24 cellular contexts compared by ENCODE assay signal in genomic region chr2:112024246-112024645, GRCh38.
"Had no signal": no experiment of that assay in that cellular context is flagged by ENCODE, and none has a peak within 500 bp of the region (broad histone marks: within the 10 kb centered on the region; RNA-seq: fewer than 3 reads in every experiment).

No MANE protein-coding gene starts in this region.

- H3K79me2 ChIP-seq: hepatocyte had no signal

- H3K9me3 Mint-ChIP-seq: activated CD4-positive, alpha-beta memory T cell treated with anti-CD3 and anti-CD28 coated beads for 36 hours; activated naive CD4-positive, alpha-beta T cell treated with anti-CD3 and anti-CD28 coated beads for 36 hours; activated naive CD8-positive, alpha-beta T cell treated with anti-CD3 and anti-CD28 coated beads, Interleukin-2, amount 10 ng/mL, durations not matched to agents 7 days and 5 days; natural killer cell treated with Interleukin-12 subunit alpha and Interleukin-12 subunit beta and Interleukin-15 and Interleukin-18, amount 100 ng/mL, for 72 hours; stimulated activated naive B cell treated with anti-CD40 and anti-IgM and Interleukin-4, amounts not matched to agents 10 μg/mL and 1 μg/mL and 100 μg/mL, for 72 hours had no signal

- H3K4me3 ChIP-seq: colonic mucosa, hepatocyte, left ventricle myocardium inferior, ovary, sigmoid colon, smooth muscle cell, thoracic aorta had no signal

- ATAC-seq: esophagus mucosa; stimulated activated naive B cell treated with anti-CD40 and anti-IgM and Interleukin-4, amounts not matched to agents 10 μg/mL and 1 μg/mL and 100 μg/mL, for 72 hours had no signal

- H3K4me1 ChIP-seq: colonic mucosa, left ventricle myocardium inferior, sigmoid colon had no signal

- H3K4me2 ChIP-seq: hepatocyte, smooth muscle cell had no signal

- H3K27ac ChIP-seq: colonic mucosa, hepatocyte, left ventricle myocardium inferior, ovary, sigmoid colon, thoracic aorta had no signal

- H3K36me3 Mint-ChIP-seq: activated CD4-positive, alpha-beta memory T cell treated with anti-CD3 and anti-CD28 coated beads for 36 hours; activated naive CD8-positive, alpha-beta T cell treated with anti-CD3 and anti-CD28 coated beads, Interleukin-2, amount 10 ng/mL, durations not matched to agents 7 days and 5 days; immature natural killer cell; natural killer cell treated with Interleukin-12 subunit alpha and Interleukin-12 subunit beta and Interleukin-15 and Interleukin-18, amount 100 ng/mL, for 72 hours; stimulated activated naive B cell treated with anti-CD40 and anti-IgM and Interleukin-4, amounts not matched to agents 10 μg/mL and 1 μg/mL and 100 μg/mL, for 72 hours had no signal

- H3K36me3 ChIP-seq: colonic mucosa, ovary had no signal

- H3K27me3 ChIP-seq: colonic mucosa, hepatocyte, ovary, sigmoid colon had no signal

- H3K27ac Mint-ChIP-seq: activated CD4-positive, alpha-beta memory T cell treated with anti-CD3 and anti-CD28 coated beads for 36 hours; activated naive CD4-positive, alpha-beta T cell treated with anti-CD3 and anti-CD28 coated beads for 36 hours; activated naive CD8-positive, alpha-beta T cell treated with anti-CD3 and anti-CD28 coated beads, Interleukin-2, amount 10 ng/mL, durations not matched to agents 7 days and 5 days; immature natural killer cell; natural killer cell treated with Interleukin-12 subunit alpha and Interleukin-12 subunit beta and Interleukin-15 and Interleukin-18, amount 100 ng/mL, for 72 hours; stimulated activated naive B cell treated with anti-CD40 and anti-IgM and Interleukin-4, amounts not matched to agents 10 μg/mL and 1 μg/mL and 100 μg/mL, for 72 hours; type B pancreatic cell had no signal

- H3K9me3 ChIP-seq: colonic mucosa, left ventricle myocardium inferior, ovary, sigmoid colon, thoracic aorta had no signal

- H3K4me3 Mint-ChIP-seq: activated CD4-positive, alpha-beta memory T cell treated with anti-CD3 and anti-CD28 coated beads for 36 hours; activated naive CD4-positive, alpha-beta T cell treated with anti-CD3 and anti-CD28 coated beads for 36 hours; activated naive CD8-positive, alpha-beta T cell treated with anti-CD3 and anti-CD28 coated beads, Interleukin-2, amount 10 ng/mL, durations not matched to agents 7 days and 5 days; immature natural killer cell; natural killer cell treated with Interleukin-12 subunit alpha and Interleukin-12 subunit beta and Interleukin-15 and Interleukin-18, amount 100 ng/mL, for 72 hours; stimulated activated naive B cell treated with anti-CD40 and anti-IgM and Interleukin-4, amounts not matched to agents 10 μg/mL and 1 μg/mL and 100 μg/mL, for 72 hours; type B pancreatic cell had no signal

- DNase-seq: activated CD4-positive, alpha-beta memory T cell treated with anti-CD3 and anti-CD28 coated beads for 36 hours; activated CD4-positive, alpha-beta T cell treated with anti-CD3 and anti-CD28 coated beads for 48 hours; activated effector memory CD4-positive, alpha-beta T cell treated with Interleukin-2 at 50 U/mL for 16 hours; activated naive CD4-positive, alpha-beta T cell treated with anti-CD3 and anti-CD28 coated beads for 36 hours; activated naive CD8-positive, alpha-beta T cell treated with anti-CD3 and anti-CD28 coated beads, Interleukin-2, amount 10 ng/mL, durations not matched to agents 7 days and 5 days; activated T-cell treated with anti-CD3 and anti-CD28 coated beads, Interleukin-2, amount 50 U/mL, for 48 hours; colonic mucosa; effector CD4-positive, alpha-beta T cell; foreskin melanocyte; glutamatergic neuron; immature natural killer cell; left ventricle myocardium inferior; midbrain; ovary; stimulated activated CD4-positive, alpha-beta T cell treated with anti-CD3 and anti-CD28 coated beads, Interleukin-15, amount 100 ng/mL, for 24 hours; stimulated activated naive B cell treated with anti-CD40 and anti-IgM and Interleukin-4, amounts not matched to agents 10 μg/mL and 1 μg/mL and 100 μg/mL, for 72 hours; T-helper 1 cell had no signal

- H3K4me1 Mint-ChIP-seq: activated naive CD8-positive, alpha-beta T cell treated with anti-CD3 and anti-CD28 coated beads, Interleukin-2, amount 10 ng/mL, durations not matched to agents 7 days and 5 days; stimulated activated naive B cell treated with anti-CD40 and anti-IgM and Interleukin-4, amounts not matched to agents 10 μg/mL and 1 μg/mL and 100 μg/mL, for 72 hours had no signal

- H3K27me3 Mint-ChIP-seq: type B pancreatic cell had no signal

- H2AFZ ChIP-seq: hepatocyte had no signal
